1 cellular context compared by ENCODE assay signal in genomic region chr17:43998552-43998951, GRCh38.
TF ChIP-seq lines count a peak whose summit lies in the region.

No MANE protein-coding gene starts in this region.

TF ChIP-seq in HepG2, 621 proteins besides CTCF, POLR2A, EP300 and RAD21:
- TF ChIP-seq ZBTB10 (CRISPR knock-in tag; IDR thresholded peaks at IDR 0.05; ENCODE audit: borderline replicate concordance) (no peak), SOX5 (CRISPR knock-in tag; IDR thresholded peaks at IDR 0.05; ENCODE audit: borderline replicate concordance) (no peak), ZNF281 (CRISPR knock-in tag; IDR thresholded peaks at IDR 0.05; ENCODE audit: borderline replicate concordance) (no peak), ZBTB46 (CRISPR knock-in tag; IDR thresholded peaks at IDR 0.05; ENCODE audit: borderline replicate concordance) (no peak), TEAD3 (CRISPR knock-in tag; optimal IDR thresholded peaks at IDR 0.05; ENCODE audit: borderline replicate concordance) (peak; percentile 11)
